Comparison of ENCODE assay signal across 1 cellular context in the genomic region with DNA sequence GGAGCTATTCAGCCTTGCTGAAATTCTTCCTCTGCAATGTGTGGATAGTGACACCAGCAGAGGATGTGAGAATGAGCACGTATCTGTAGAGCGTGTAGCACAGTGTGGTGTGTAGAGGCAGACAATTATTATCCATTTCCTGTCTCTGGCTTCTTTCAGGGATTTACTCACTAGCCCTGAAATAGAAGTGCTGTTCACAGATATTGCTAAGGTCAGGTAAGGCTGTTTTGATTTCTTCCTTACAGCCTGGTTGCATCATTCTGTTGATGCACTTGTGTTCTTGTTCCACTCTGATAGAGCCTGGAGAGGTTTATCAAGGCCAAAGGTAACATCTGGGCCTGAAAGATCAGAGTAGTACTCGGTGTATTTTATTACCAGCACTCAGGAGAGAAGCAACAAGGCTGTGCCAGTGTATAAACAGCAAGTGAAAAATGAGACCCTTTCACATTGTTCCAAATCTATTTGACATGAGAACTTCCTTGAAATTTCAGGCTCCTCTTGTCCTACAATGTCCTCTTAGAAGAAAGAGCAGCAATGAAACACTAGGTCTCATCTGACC.
TF ChIP-seq lines count a peak whose summit lies in the region.

No MANE protein-coding gene starts in this region.

TF ChIP-seq in K562, 482 proteins besides CTCF, POLR2A, EP300 and RAD21 (continued from another document and continues in another):
- TF ChIP-seq, protein P1, sequence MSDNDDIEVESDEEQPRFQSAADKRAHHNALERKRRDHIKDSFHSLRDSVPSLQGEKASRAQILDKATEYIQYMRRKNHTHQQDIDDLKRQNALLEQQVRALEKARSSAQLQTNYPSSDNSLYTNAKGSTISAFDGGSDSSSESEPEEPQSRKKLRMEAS (CRISPR knock-in tag; IDR thresholded peaks at IDR 0.05): no peak
- no peak for TF ChIP-seq CHCHD3 (CRISPR knock-in tag; IDR thresholded peaks at IDR 0.05)
- TF ChIP-seq, protein P2, sequence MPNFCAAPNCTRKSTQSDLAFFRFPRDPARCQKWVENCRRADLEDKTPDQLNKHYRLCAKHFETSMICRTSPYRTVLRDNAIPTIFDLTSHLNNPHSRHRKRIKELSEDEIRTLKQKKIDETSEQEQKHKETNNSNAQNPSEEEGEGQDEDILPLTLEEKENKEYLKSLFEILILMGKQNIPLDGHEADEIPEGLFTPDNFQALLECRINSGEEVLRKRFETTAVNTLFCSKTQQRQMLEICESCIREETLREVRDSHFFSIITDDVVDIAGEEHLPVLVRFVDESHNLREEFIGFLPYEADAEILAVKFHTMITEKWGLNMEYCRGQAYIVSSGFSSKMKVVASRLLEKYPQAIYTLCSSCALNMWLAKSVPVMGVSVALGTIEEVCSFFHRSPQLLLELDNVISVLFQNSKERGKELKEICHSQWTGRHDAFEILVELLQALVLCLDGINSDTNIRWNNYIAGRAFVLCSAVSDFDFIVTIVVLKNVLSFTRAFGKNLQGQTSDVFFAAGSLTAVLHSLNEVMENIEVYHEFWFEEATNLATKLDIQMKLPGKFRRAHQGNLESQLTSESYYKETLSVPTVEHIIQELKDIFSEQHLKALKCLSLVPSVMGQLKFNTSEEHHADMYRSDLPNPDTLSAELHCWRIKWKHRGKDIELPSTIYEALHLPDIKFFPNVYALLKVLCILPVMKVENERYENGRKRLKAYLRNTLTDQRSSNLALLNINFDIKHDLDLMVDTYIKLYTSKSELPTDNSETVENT (CRISPR knock-in tag; IDR thresholded peaks at IDR 0.05): no peak
- no peak for TF ChIP-seq TAF1 (IDR thresholded peaks at IDR 0.05; ENCODE audit: control insufficient read depth, extremely low read depth, insufficient read depth, low read length, severe bottlenecking)
- TF ChIP-seq, protein P3, sequence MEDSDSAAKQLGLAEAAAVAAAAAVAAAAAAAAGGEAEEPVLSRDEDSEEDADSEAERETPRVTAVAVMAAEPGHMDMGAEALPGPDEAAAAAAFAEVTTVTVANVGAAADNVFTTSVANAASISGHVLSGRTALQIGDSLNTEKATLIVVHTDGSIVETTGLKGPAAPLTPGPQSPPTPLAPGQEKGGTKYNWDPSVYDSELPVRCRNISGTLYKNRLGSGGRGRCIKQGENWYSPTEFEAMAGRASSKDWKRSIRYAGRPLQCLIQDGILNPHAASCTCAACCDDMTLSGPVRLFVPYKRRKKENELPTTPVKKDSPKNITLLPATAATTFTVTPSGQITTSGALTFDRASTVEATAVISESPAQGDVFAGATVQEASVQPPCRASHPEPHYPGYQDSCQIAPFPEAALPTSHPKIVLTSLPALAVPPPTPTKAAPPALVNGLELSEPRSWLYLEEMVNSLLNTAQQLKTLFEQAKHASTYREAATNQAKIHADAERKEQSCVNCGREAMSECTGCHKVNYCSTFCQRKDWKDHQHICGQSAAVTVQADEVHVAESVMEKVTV (CRISPR knock-in tag; IDR thresholded peaks at IDR 0.05): peak; percentile 38; the same call in 1 of the 2 replicates
- TF ChIP-seq ZNF165 (CRISPR knock-in tag; IDR thresholded peaks at IDR 0.05; ENCODE audit: borderline replicate concordance): no peak
- TF ChIP-seq, protein P4, sequence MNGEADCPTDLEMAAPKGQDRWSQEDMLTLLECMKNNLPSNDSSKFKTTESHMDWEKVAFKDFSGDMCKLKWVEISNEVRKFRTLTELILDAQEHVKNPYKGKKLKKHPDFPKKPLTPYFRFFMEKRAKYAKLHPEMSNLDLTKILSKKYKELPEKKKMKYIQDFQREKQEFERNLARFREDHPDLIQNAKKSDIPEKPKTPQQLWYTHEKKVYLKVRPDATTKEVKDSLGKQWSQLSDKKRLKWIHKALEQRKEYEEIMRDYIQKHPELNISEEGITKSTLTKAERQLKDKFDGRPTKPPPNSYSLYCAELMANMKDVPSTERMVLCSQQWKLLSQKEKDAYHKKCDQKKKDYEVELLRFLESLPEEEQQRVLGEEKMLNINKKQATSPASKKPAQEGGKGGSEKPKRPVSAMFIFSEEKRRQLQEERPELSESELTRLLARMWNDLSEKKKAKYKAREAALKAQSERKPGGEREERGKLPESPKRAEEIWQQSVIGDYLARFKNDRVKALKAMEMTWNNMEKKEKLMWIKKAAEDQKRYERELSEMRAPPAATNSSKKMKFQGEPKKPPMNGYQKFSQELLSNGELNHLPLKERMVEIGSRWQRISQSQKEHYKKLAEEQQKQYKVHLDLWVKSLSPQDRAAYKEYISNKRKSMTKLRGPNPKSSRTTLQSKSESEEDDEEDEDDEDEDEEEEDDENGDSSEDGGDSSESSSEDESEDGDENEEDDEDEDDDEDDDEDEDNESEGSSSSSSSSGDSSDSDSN (IDR thresholded peaks at IDR 0.05; ENCODE audit: borderline replicate concordance in 1 of 2, low read depth in 2 of 2, low read length in 2 of 2): peak; percentile 50; a peak in 1 of 4 replicates
- TF ChIP-seq, protein P5, sequence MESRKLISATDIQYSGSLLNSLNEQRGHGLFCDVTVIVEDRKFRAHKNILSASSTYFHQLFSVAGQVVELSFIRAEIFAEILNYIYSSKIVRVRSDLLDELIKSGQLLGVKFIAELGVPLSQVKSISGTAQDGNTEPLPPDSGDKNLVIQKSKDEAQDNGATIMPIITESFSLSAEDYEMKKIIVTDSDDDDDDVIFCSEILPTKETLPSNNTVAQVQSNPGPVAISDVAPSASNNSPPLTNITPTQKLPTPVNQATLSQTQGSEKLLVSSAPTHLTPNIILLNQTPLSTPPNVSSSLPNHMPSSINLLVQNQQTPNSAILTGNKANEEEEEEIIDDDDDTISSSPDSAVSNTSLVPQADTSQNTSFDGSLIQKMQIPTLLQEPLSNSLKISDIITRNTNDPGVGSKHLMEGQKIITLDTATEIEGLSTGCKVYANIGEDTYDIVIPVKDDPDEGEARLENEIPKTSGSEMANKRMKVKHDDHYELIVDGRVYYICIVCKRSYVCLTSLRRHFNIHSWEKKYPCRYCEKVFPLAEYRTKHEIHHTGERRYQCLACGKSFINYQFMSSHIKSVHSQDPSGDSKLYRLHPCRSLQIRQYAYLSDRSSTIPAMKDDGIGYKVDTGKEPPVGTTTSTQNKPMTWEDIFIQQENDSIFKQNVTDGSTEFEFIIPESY (CRISPR knock-in tag; IDR thresholded peaks at IDR 0.05): no peak
- TF ChIP-seq, protein P6, sequence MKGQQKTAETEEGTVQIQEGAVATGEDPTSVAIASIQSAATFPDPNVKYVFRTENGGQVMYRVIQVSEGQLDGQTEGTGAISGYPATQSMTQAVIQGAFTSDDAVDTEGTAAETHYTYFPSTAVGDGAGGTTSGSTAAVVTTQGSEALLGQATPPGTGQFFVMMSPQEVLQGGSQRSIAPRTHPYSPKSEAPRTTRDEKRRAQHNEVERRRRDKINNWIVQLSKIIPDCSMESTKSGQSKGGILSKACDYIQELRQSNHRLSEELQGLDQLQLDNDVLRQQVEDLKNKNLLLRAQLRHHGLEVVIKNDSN (CRISPR knock-in tag; IDR thresholded peaks at IDR 0.05): no peak
- TF ChIP-seq, protein P7, sequence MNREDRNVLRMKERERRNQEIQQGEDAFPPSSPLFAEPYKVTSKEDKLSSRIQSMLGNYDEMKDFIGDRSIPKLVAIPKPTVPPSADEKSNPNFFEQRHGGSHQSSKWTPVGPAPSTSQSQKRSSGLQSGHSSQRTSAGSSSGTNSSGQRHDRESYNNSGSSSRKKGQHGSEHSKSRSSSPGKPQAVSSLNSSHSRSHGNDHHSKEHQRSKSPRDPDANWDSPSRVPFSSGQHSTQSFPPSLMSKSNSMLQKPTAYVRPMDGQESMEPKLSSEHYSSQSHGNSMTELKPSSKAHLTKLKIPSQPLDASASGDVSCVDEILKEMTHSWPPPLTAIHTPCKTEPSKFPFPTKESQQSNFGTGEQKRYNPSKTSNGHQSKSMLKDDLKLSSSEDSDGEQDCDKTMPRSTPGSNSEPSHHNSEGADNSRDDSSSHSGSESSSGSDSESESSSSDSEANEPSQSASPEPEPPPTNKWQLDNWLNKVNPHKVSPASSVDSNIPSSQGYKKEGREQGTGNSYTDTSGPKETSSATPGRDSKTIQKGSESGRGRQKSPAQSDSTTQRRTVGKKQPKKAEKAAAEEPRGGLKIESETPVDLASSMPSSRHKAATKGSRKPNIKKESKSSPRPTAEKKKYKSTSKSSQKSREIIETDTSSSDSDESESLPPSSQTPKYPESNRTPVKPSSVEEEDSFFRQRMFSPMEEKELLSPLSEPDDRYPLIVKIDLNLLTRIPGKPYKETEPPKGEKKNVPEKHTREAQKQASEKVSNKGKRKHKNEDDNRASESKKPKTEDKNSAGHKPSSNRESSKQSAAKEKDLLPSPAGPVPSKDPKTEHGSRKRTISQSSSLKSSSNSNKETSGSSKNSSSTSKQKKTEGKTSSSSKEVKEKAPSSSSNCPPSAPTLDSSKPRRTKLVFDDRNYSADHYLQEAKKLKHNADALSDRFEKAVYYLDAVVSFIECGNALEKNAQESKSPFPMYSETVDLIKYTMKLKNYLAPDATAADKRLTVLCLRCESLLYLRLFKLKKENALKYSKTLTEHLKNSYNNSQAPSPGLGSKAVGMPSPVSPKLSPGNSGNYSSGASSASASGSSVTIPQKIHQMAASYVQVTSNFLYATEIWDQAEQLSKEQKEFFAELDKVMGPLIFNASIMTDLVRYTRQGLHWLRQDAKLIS (CRISPR knock-in tag; IDR thresholded peaks at IDR 0.05): no peak
- no peak for TF ChIP-seq WHSC1 (IDR thresholded peaks at IDR 0.05; ENCODE audit: low read length)
- no peak for TF ChIP-seq KLF10 (CRISPR knock-in tag; IDR thresholded peaks at IDR 0.05)
- TF ChIP-seq, protein P8, sequence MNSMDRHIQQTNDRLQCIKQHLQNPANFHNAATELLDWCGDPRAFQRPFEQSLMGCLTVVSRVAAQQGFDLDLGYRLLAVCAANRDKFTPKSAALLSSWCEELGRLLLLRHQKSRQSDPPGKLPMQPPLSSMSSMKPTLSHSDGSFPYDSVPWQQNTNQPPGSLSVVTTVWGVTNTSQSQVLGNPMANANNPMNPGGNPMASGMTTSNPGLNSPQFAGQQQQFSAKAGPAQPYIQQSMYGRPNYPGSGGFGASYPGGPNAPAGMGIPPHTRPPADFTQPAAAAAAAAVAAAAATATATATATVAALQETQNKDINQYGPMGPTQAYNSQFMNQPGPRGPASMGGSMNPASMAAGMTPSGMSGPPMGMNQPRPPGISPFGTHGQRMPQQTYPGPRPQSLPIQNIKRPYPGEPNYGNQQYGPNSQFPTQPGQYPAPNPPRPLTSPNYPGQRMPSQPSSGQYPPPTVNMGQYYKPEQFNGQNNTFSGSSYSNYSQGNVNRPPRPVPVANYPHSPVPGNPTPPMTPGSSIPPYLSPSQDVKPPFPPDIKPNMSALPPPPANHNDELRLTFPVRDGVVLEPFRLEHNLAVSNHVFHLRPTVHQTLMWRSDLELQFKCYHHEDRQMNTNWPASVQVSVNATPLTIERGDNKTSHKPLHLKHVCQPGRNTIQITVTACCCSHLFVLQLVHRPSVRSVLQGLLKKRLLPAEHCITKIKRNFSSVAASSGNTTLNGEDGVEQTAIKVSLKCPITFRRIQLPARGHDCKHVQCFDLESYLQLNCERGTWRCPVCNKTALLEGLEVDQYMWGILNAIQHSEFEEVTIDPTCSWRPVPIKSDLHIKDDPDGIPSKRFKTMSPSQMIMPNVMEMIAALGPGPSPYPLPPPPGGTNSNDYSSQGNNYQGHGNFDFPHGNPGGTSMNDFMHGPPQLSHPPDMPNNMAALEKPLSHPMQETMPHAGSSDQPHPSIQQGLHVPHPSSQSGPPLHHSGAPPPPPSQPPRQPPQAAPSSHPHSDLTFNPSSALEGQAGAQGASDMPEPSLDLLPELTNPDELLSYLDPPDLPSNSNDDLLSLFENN (IDR thresholded peaks at IDR 0.05; ENCODE audit: low read depth in 2 of 2, low read length in 2 of 2): peak in 1 of 2 experiments; percentile 91; a peak in 2 of 4 replicates
- TF ChIP-seq BRD9 (IDR thresholded peaks at IDR 0.05; ENCODE audit: low read depth, partially characterized antibody): peak; percentile 87
- TF ChIP-seq FOXM1 (IDR thresholded peaks at IDR 0.05; ENCODE audit: low read depth): peak; percentile 92
- no peak for TF ChIP-seq FOXM1 (CRISPR knock-in tag; IDR thresholded peaks at IDR 0.05; ENCODE audit: low read depth)
- TF ChIP-seq RBFOX2 (IDR thresholded peaks at IDR 0.05; ENCODE audit: low read depth, low read length): 0 out of 2 replicates have a peak, but pooled peaks have one; percentile 16
- TF ChIP-seq HDAC6 (IDR thresholded peaks at IDR 0.05; ENCODE audit: low read depth, low read length): no peak
- TF ChIP-seq DNMT1 (IDR thresholded peaks at IDR 0.05): no peak
- TF ChIP-seq RBM15 (IDR thresholded peaks at IDR 0.05; ENCODE audit: insufficient read depth, low read length): no peak
- TF ChIP-seq FOXJ2 (tag; IDR thresholded peaks at IDR 0.05): peak; percentile 93
- peak; percentile 99 for TF ChIP-seq TEAD4 (IDR thresholded peaks at IDR 0.05; ENCODE audit: low read length)
- TF ChIP-seq TEAD4 (CRISPR knock-in tag; IDR thresholded peaks at IDR 0.05; ENCODE audit: borderline replicate concordance): no peak
- TF ChIP-seq NCOA4 (IDR thresholded peaks at IDR 0.05; ENCODE audit: partially characterized antibody): peak; percentile 22
- no peak for TF ChIP-seq KDM2B (CRISPR knock-in tag; IDR thresholded peaks at IDR 0.05)
- TF ChIP-seq ARID1B (IDR thresholded peaks at IDR 0.05): peak; percentile 99
- TF ChIP-seq GABPB1 (CRISPR knock-in tag; IDR thresholded peaks at IDR 0.05): no peak
- TF ChIP-seq, protein P9, sequence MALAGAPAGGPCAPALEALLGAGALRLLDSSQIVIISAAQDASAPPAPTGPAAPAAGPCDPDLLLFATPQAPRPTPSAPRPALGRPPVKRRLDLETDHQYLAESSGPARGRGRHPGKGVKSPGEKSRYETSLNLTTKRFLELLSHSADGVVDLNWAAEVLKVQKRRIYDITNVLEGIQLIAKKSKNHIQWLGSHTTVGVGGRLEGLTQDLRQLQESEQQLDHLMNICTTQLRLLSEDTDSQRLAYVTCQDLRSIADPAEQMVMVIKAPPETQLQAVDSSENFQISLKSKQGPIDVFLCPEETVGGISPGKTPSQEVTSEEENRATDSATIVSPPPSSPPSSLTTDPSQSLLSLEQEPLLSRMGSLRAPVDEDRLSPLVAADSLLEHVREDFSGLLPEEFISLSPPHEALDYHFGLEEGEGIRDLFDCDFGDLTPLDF (CRISPR knock-in tag; IDR thresholded peaks at IDR 0.05): no peak
- peak; percentile 49; the same call in 1 of the 2 replicates for TF ChIP-seq PYGO2 (tag; IDR thresholded peaks at IDR 0.05)
- TF ChIP-seq ZNF239 (CRISPR knock-in tag; IDR thresholded peaks at IDR 0.05): peak; percentile 55
- no peak for TF ChIP-seq ELF1 (tag; IDR thresholded peaks at IDR 0.05)
- TF ChIP-seq, protein P10, sequence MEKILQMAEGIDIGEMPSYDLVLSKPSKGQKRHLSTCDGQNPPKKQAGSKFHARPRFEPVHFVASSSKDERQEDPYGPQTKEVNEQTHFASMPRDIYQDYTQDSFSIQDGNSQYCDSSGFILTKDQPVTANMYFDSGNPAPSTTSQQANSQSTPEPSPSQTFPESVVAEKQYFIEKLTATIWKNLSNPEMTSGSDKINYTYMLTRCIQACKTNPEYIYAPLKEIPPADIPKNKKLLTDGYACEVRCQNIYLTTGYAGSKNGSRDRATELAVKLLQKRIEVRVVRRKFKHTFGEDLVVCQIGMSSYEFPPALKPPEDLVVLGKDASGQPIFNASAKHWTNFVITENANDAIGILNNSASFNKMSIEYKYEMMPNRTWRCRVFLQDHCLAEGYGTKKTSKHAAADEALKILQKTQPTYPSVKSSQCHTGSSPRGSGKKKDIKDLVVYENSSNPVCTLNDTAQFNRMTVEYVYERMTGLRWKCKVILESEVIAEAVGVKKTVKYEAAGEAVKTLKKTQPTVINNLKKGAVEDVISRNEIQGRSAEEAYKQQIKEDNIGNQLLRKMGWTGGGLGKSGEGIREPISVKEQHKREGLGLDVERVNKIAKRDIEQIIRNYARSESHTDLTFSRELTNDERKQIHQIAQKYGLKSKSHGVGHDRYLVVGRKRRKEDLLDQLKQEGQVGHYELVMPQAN (IDR thresholded peaks at IDR 0.05; ENCODE audit: borderline replicate concordance): no peak
